Comparison of ENCODE assay signal across 7 cellular contexts in genomic region chr20:36065427-36065998, GRCh38.
DNase-seq lines count a peak whose midpoint lies in the region; ATAC-seq, FAIRE-seq and TF ChIP-seq lines count a peak whose summit lies in the region.

No MANE protein-coding gene starts in this region.

- TF ChIP-seq CTCF in HFFc6 (IDR thresholded peaks at IDR 0.05): no peak

- FAIRE-seq in frontal cortex (lab: Jason Lieb, UNC): no peak

- no peak for DNase-seq in HFFc6
- no peak for DNase-seq in activated naive CD8-positive, alpha-beta T cell treated with anti-CD3 and anti-CD28 coated beads, Interleukin-2, amount 10 ng/mL, durations not matched to agents 7 days and 5 days
- DNase-seq in immature natural killer cell: no peak
- no peak for DNase-seq in stimulated activated effector memory CD8-positive, alpha-beta T cell treated with anti-CD3 and anti-CD28 coated beads, Interleukin-12 subunit alpha, Interleukin-12 subunit beta, amount 100 ng/mL, for 72 hours (ENCODE audit: low spot score in 2 of 2)
- DNase-seq in frontal cortex (ENCODE audit: low spot score in 2 of 2): no peak
- no peak for DNase-seq in NCI-H82 (lab: John Stamatoyannopoulos, UW)

- H3K27ac Mint-ChIP-seq in HFFc6 (peak overlapping the region; percentile 73; the same call in 1 of the 2 replicates), immature natural killer cell (peak overlapping the region; percentile 88 to 95 (median 92))
- H3K27ac Mint-ChIP-seq in activated naive CD8-positive, alpha-beta T cell treated with anti-CD3 and anti-CD28 coated beads, Interleukin-2, amount 10 ng/mL, durations not matched to agents 7 days and 5 days: no peak overlapping the region
- no peak overlapping the region for H3K27ac Mint-ChIP-seq in stimulated activated effector memory CD8-positive, alpha-beta T cell treated with anti-CD3 and anti-CD28 coated beads, Interleukin-12 subunit alpha, Interleukin-12 subunit beta, amount 100 ng/mL, for 72 hours

- POLR2A ChIA-PET in activated naive CD8-positive, alpha-beta T cell treated with anti-CD3 and anti-CD28 coated beads, Interleukin-2, amount 10 ng/mL, durations not matched to agents 7 days and 5 days (lab: Charles Lee): interaction anchor here (0.7 to 1.3 kb wide), 3 partner anchors 14 to 112 kb away, joined by 3 to 4 read pairs (median 4); no protein-coding TSS in a partner anchor

- ATAC-seq in activated naive CD8-positive, alpha-beta T cell treated with anti-CD3 and anti-CD28 coated beads, Interleukin-2, amount 10 ng/mL, durations not matched to agents 7 days and 5 days (ENCODE audit: low read depth): no peak
- ATAC-seq in stimulated activated effector memory CD8-positive, alpha-beta T cell treated with anti-CD3 and anti-CD28 coated beads, Interleukin-12 subunit alpha, Interleukin-12 subunit beta, amount 100 ng/mL, for 72 hours: no peak
- no peak for ATAC-seq in GM18520 (IDR thresholded peaks at IDR 0.05; ENCODE audit: unreplicated experiment)

- H3K9me3 Mint-ChIP-seq in HFFc6: no peaks in the 10 kb centered on the region
- H3K9me3 Mint-ChIP-seq in activated naive CD8-positive, alpha-beta T cell treated with anti-CD3 and anti-CD28 coated beads, Interleukin-2, amount 10 ng/mL, durations not matched to agents 7 days and 5 days: peaks cover 5% of the 10 kb centered on the region
- H3K9me3 Mint-ChIP-seq in immature natural killer cell: no peaks in the 10 kb centered on the region
- no peaks in the 10 kb centered on the region for H3K9me3 Mint-ChIP-seq in stimulated activated effector memory CD8-positive, alpha-beta T cell treated with anti-CD3 and anti-CD28 coated beads, Interleukin-12 subunit alpha, Interleukin-12 subunit beta, amount 100 ng/mL, for 72 hours

- H3K4me1 Mint-ChIP-seq in HFFc6 (ENCODE audit: low read depth) (peaks cover 26% of the 10 kb centered on the region), immature natural killer cell (peaks cover 6 to 13% of the 10 kb centered on the region in 2 donors)
- H3K4me1 Mint-ChIP-seq in activated naive CD8-positive, alpha-beta T cell treated with anti-CD3 and anti-CD28 coated beads, Interleukin-2, amount 10 ng/mL, durations not matched to agents 7 days and 5 days: peaks cover 4% of the 10 kb centered on the region
- peaks cover 6% of the 10 kb centered on the region for H3K4me1 Mint-ChIP-seq in stimulated activated effector memory CD8-positive, alpha-beta T cell treated with anti-CD3 and anti-CD28 coated beads, Interleukin-12 subunit alpha, Interleukin-12 subunit beta, amount 100 ng/mL, for 72 hours

- H3K4me3 Mint-ChIP-seq in HFFc6 (peak overlapping the region; percentile 83), immature natural killer cell (peak overlapping the region; percentile 87 to 91 (median 90))
- peak overlapping the region; percentile 88 for H3K4me3 Mint-ChIP-seq in activated naive CD8-positive, alpha-beta T cell treated with anti-CD3 and anti-CD28 coated beads, Interleukin-2, amount 10 ng/mL, durations not matched to agents 7 days and 5 days
- peak overlapping the region; percentile 79 for H3K4me3 Mint-ChIP-seq in stimulated activated effector memory CD8-positive, alpha-beta T cell treated with anti-CD3 and anti-CD28 coated beads, Interleukin-12 subunit alpha, Interleukin-12 subunit beta, amount 100 ng/mL, for 72 hours

- H3K36me3 Mint-ChIP-seq in HFFc6 (ENCODE audit: low read depth) (no peaks in the 10 kb centered on the region), immature natural killer cell (no peaks in the 10 kb centered on the region)
- H3K36me3 Mint-ChIP-seq in activated naive CD8-positive, alpha-beta T cell treated with anti-CD3 and anti-CD28 coated beads, Interleukin-2, amount 10 ng/mL, durations not matched to agents 7 days and 5 days: no peaks in the 10 kb centered on the region
- H3K36me3 Mint-ChIP-seq in stimulated activated effector memory CD8-positive, alpha-beta T cell treated with anti-CD3 and anti-CD28 coated beads, Interleukin-12 subunit alpha, Interleukin-12 subunit beta, amount 100 ng/mL, for 72 hours: no peaks in the 10 kb centered on the region

- H3K27me3 Mint-ChIP-seq in HFFc6 (ENCODE audit: insufficient read depth) (peaks cover 2% of the 10 kb centered on the region; the same call in 1 of the 2 replicates), immature natural killer cell (ENCODE audit: low read depth in 3 of 3) (peaks cover 2 to 8% (median 6%) of the 10 kb centered on the region in 3 donors)
- peaks cover 22% of the 10 kb centered on the region for H3K27me3 Mint-ChIP-seq in activated naive CD8-positive, alpha-beta T cell treated with anti-CD3 and anti-CD28 coated beads, Interleukin-2, amount 10 ng/mL, durations not matched to agents 7 days and 5 days

Comparison
In these comparisons a context has a peak if more than half of its experiments do, and no peak if none do; other contexts are left out.
1. H3K27ac Mint-ChIP-seq: peak in HFFc6 (single experiment) and immature natural killer cell (6 of 6); none in activated naive CD8-positive, alpha-beta T cell treated with anti-CD3 and anti-CD28 coated beads, Interleukin-2, amount 10 ng/mL, durations not matched to agents 7 days and 5 days (single experiment) and stimulated activated effector memory CD8-positive, alpha-beta T cell treated with anti-CD3 and anti-CD28 coated beads, Interleukin-12 subunit alpha, Interleukin-12 subunit beta, amount 100 ng/mL, for 72 hours (single experiment).
2. Peak in every context shown above with its lines, with median percentiles within 50 percentile points of each other: H3K4me3 Mint-ChIP-seq.